In genomic region chr2:133579295-133579694, GRCh38 we compare ENCODE assay signal across 14 cellular contexts. TPM values are rescaled to one million over a fixed set of nuclear protein-coding genes. Genes with fewer than 3 reads are reported as not detected.
DNase-seq lines count a peak whose midpoint lies in the region; ATAC-seq and TF ChIP-seq lines count a peak whose summit lies in the region.
"Had no signal": no experiment of that assay in that cellular context is flagged by ENCODE, and none has a peak within 500 bp of the region (broad histone marks: within the 10 kb centered on the region; RNA-seq: fewer than 3 reads in every experiment).

No MANE protein-coding gene starts in this region.

- no peaks in the 10 kb centered on the region for H4K20me1 ChIP-seq in fibroblast of lung (ENCODE audit: control insufficient read depth, extremely low read depth, insufficient read depth, low read length)

- H2AFZ ChIP-seq in fibroblast of lung (ENCODE audit: low read length) = no peak overlapping the region

- H3K36me3 Mint-ChIP-seq in activated CD4-positive, alpha-beta T cell treated with anti-CD3 and anti-CD28 coated beads, Interleukin-2, amount 10 ng/mL, durations not matched to agents 7 days and 5 days (ENCODE audit: low read depth) = no peaks in the 10 kb centered on the region

- peaks cover 7% of the 10 kb centered on the region for H3K4me1 ChIP-seq in fibroblast of lung (ENCODE audit: control insufficient read depth, extremely low read depth, insufficient read depth, low read length)

- POLR2A ChIA-PET in activated CD4-positive, alpha-beta T cell treated with anti-CD3 and anti-CD28 coated beads, Interleukin-2, amount 10 ng/mL, durations not matched to agents 7 days and 5 days (lab: Charles Lee) = no interaction called here

- H3K4me3 ChIP-seq in fibroblast of lung (replicated peaks in 1 of 4; ENCODE audit: control extremely low read depth in 1 of 4, insufficient read depth in 1 of 4, low read depth in 3 of 4, low read length in 4 of 4) = no peak overlapping the region
- H3K4me3 ChIP-seq: esophagus muscularis mucosa had no signal

- no peaks in the 10 kb centered on the region for H3K4me1 Mint-ChIP-seq in activated CD4-positive, alpha-beta T cell treated with anti-CD3 and anti-CD28 coated beads, Interleukin-2, amount 10 ng/mL, durations not matched to agents 7 days and 5 days

- H3K36me3 ChIP-seq in fibroblast of lung (ENCODE audit: control insufficient read depth, insufficient read depth, low read length) = no peaks in the 10 kb centered on the region
- H3K36me3 ChIP-seq: esophagus muscularis mucosa had no signal

- no peak overlapping the region for H3K27ac Mint-ChIP-seq in activated CD4-positive, alpha-beta T cell treated with anti-CD3 and anti-CD28 coated beads, Interleukin-2, amount 10 ng/mL, durations not matched to agents 7 days and 5 days
- H3K27ac Mint-ChIP-seq: activated T-cell treated with anti-CD3 and anti-CD28 coated beads, Interleukin-2, amount 50 U/mL, for 72 hours; nephron progenitor cell had no signal

- ATAC-seq in omental fat pad (ENCODE audit: low FRiP score) = peak; percentile 76
- ATAC-seq in HG02623 (IDR thresholded peaks at IDR 0.05; ENCODE audit: unreplicated experiment) = no peak
- ATAC-seq: activated T-cell treated with anti-CD3 and anti-CD28 coated beads, Interleukin-2, amount 50 U/mL, for 72 hours had no signal

- H3K27ac ChIP-seq in fibroblast of lung (ENCODE audit: insufficient read depth, low read length) = no peak overlapping the region
- H3K27ac ChIP-seq: esophagus muscularis mucosa had no signal

- H3K27me3 ChIP-seq in fibroblast of lung (ENCODE audit: control insufficient read depth, insufficient read depth, low read length) = no peaks in the 10 kb centered on the region
- H3K27me3 ChIP-seq: esophagus muscularis mucosa had no signal

- H3K4me3 Mint-ChIP-seq in activated CD4-positive, alpha-beta T cell treated with anti-CD3 and anti-CD28 coated beads, Interleukin-2, amount 10 ng/mL, durations not matched to agents 7 days and 5 days = no peak overlapping the region
- H3K4me3 Mint-ChIP-seq: activated T-cell treated with anti-CD3 and anti-CD28 coated beads, Interleukin-2, amount 50 U/mL, for 72 hours; nephron progenitor cell had no signal

- peak; percentile 73 for DNase-seq in Daoy (ENCODE audit: low read depth)
- DNase-seq in RPMI7951 (ENCODE audit: low read depth) = peak; percentile 78
- DNase-seq in fibroblast of lung (ENCODE audit: low read depth in 2 of 2) = peak; percentile 79 to 80
- no peak for DNase-seq in omental fat pad (ENCODE audit: low spot score)
- no peak for DNase-seq in NCI-H524 treated with DMSO at 0.1 percent for 48 hours (lab: John Stamatoyannopoulos, UW)
- DNase-seq in NK-92 treated with Interleukin-12 subunit alpha and Interleukin-12 subunit beta, amount 100 ng/mL, for 24 hours (lab: John Stamatoyannopoulos, UW) = no peak
- DNase-seq in activated CD4-positive, alpha-beta T cell treated with anti-CD3 and anti-CD28 coated beads, Interleukin-2, amount 10 ng/mL, durations not matched to agents 7 days and 5 days = no peak
- DNase-seq: activated T-cell treated with anti-CD3 and anti-CD28 coated beads, Interleukin-2, amount 50 U/mL, for 72 hours; DMS79 treated with DMSO at 0.1 percent for 48 hours; NCI-H1694 treated with DMSO at 0.1 percent for 48 hours; nephron progenitor cell had no signal

- H3K79me2 ChIP-seq in fibroblast of lung (ENCODE audit: control insufficient read depth, insufficient read depth, low read length) = no peaks in the 10 kb centered on the region

- TF ChIP-seq CTCF in fibroblast of lung (conservative IDR thresholded peaks at IDR 0.05 in 1 of 2, IDR thresholded peaks at IDR 0.05 in 1 of 2; ENCODE audit: low read depth in 1 of 2, low read length in 2 of 2) (no peak), omental fat pad (IDR thresholded peaks at IDR 0.05) (no peak)

- no peaks in the 10 kb centered on the region for H3K9me3 ChIP-seq in fibroblast of lung (ENCODE audit: control insufficient read depth, insufficient read depth, low read depth, low read length)
- H3K9me3 ChIP-seq: esophagus muscularis mucosa had no signal

- no peak overlapping the region for H3K9ac ChIP-seq in fibroblast of lung (ENCODE audit: insufficient read depth, low read length)

- H3K27me3 Mint-ChIP-seq in activated CD4-positive, alpha-beta T cell treated with anti-CD3 and anti-CD28 coated beads, Interleukin-2, amount 10 ng/mL, durations not matched to agents 7 days and 5 days = no peaks in the 10 kb centered on the region

- CTCF ChIA-PET in activated CD4-positive, alpha-beta T cell treated with anti-CD3 and anti-CD28 coated beads, Interleukin-2, amount 10 ng/mL, durations not matched to agents 7 days and 5 days (lab: Charles Lee) = no interaction called here

- H3K4me2 ChIP-seq in fibroblast of lung (ENCODE audit: extremely low read depth, insufficient read depth, low read length) = peak overlapping the region; percentile 11

- H3K9me3 Mint-ChIP-seq in activated CD4-positive, alpha-beta T cell treated with anti-CD3 and anti-CD28 coated beads, Interleukin-2, amount 10 ng/mL, durations not matched to agents 7 days and 5 days = no peaks in the 10 kb centered on the region
- H3K9me3 Mint-ChIP-seq: nephron progenitor cell had no signal

RNA-seq across cellular contexts. Expression of gene NCKAP5, which starts 11.0 kb away (rescaled TPM):
- 8.4 and 8.8 TPM in 2 replicates for total RNA-seq in Daoy (2014; rRNA removed; shearing (Covaris generic))
- total RNA-seq in RPMI7951 (2014; rRNA removed; shearing (Covaris generic)) = 0.49 and 1.1 TPM in 2 replicates
- total RNA-seq in fibroblast of lung (1.0 and 2.6 TPM in 2 replicates), omental fat pad (1 to 10 TPM in 1 of 4 donors, under 1 TPM in 3; 0.37 to 1.3 (median 0.83) TPM)
- 1.9 and 6.2 TPM in 2 replicates for polyA plus RNA-seq in fibroblast of lung
- 1.5 and 5.5 TPM in 2 replicates for polyA plus RNA-seq in fibroblast of lung (2012)
- polyA minus RNA-seq in fibroblast of lung (ENCODE audit: low replicate concordance) = 2.8 and 11.9 TPM in 2 replicates
- total RNA-seq in activated CD4-positive, alpha-beta T cell treated with anti-CD3 and anti-CD28 coated beads, Interleukin-2, amount 10 ng/mL, durations not matched to agents 7 days and 5 days = not detected
- total RNA-seq: activated T-cell treated with anti-CD3 and anti-CD28 coated beads, Interleukin-2, amount 50 U/mL, for 72 hours; T-helper 1 cell treated with Interleukin-12 subunit alpha and Interleukin-12 subunit beta and Interleukin-4 antibody, amounts not matched to agents 30 ng/mL and 1 ng/mL, for 36 hours had no signal

Comparison
In these comparisons a context has a peak if more than half of its experiments do, and no peak if none do; other contexts are left out.
1. DNase-seq: peak in Daoy (single experiment), RPMI7951 (single experiment) and fibroblast of lung (2 of 2); none in omental fat pad (single experiment), NCI-H524 treated with DMSO at 0.1 percent for 48 hours (single experiment), NK-92 treated with Interleukin-12 subunit alpha and Interleukin-12 subunit beta, amount 100 ng/mL, for 24 hours (single experiment) and activated CD4-positive, alpha-beta T cell treated with anti-CD3 and anti-CD28 coated beads, Interleukin-2, amount 10 ng/mL, durations not matched to agents 7 days and 5 days (single experiment).